In the genomic region with DNA sequence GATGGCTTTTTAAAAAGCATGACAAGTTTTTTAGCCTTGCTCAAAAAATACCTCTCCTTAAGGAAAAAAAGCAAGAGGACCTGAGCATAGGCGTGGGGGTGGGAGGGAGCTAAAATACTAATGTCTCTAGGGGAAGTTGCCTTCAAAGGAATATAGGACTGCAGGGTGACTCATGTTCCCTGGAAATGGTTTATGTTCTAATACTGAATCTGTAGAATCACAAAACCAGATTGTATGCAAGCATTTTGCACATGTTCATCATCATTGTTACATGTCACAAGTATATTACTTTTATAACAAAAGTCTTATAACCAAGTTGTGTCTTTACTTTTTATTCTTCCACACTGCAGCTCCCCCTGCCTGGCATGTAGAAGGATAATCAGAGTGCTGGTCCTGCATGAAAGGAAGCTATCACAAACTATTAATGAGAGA, we compare ENCODE assay signal across 1 cellular context.
TF ChIP-seq lines count a peak whose summit lies in the region.

No MANE protein-coding gene starts in this region.

TF ChIP-seq in IMR-90, 13 proteins besides CTCF, POLR2A, EP300 and RAD21 (continued from another document):
- TF ChIP-seq MXI1 (IDR thresholded peaks at IDR 0.05; ENCODE audit: borderline replicate concordance, low read depth, low read length): no peak
- no peak for TF ChIP-seq RFX5 (IDR thresholded peaks at IDR 0.05; ENCODE audit: low read depth, low read length)
- TF ChIP-seq MAFK (IDR thresholded peaks at IDR 0.05; ENCODE audit: low read depth, low read length): no peak
- TF ChIP-seq SMC3 (IDR thresholded peaks at IDR 0.05; ENCODE audit: low read depth, low read length): 0 out of 2 replicates have a peak, but pooled peaks have one; percentile 2
- TF ChIP-seq BHLHE40 (IDR thresholded peaks at IDR 0.05; ENCODE audit: low read depth, low read length): no peak
- TF ChIP-seq FOS (IDR thresholded peaks at IDR 0.05; ENCODE audit: low read depth, low read length): peak; percentile 42; the same call in 1 of the 2 replicates
